In the genomic region with DNA sequence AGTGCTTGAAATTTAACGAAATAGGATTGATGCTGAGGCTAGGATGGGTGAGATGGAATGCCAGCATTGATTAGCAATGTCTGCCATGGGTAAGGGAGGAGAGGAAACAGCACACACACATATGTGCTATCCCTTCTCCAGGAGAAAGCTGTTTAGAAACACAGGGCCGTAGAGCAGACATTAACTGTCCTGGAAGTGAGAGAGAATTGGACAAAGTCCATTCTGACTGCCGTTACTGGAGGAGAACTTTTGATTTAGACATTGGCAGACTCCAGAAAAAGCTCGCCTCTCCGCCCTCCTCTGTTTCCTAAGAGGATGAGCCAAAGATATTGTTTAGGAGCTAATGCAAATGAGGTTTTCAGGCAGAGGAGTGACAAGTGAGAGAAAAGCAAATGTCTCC, we compare ENCODE assay signal across 30 cellular contexts.
"Had no signal": no experiment of that assay in that cellular context is flagged by ENCODE, and none has a peak within 500 bp of the region (broad histone marks: within the 10 kb centered on the region; RNA-seq: fewer than 3 reads in every experiment).

No MANE protein-coding gene starts in this region.

- H3K4me1 Mint-ChIP-seq: memory B cell; naive thymus-derived CD4-positive, alpha-beta T cell; stimulated activated naive B cell treated with anti-CD40 and anti-IgM and Interleukin-4, amounts not matched to agents 10 μg/mL and 1 μg/mL and 100 μg/mL, for 72 hours had no signal

- H3K27ac ChIP-seq: esophagus squamous epithelium, heart right ventricle, ovary, psoas muscle, sigmoid colon, spleen, transverse colon, upper lobe of right lung, uterus had no signal

- H3K36me3 Mint-ChIP-seq: memory B cell; stimulated activated naive B cell treated with anti-CD40 and anti-IgM and Interleukin-4, amounts not matched to agents 10 μg/mL and 1 μg/mL and 100 μg/mL, for 72 hours had no signal

- H3K36me3 ChIP-seq: esophagus squamous epithelium, heart right ventricle, ovary, sigmoid colon, spleen, thoracic aorta, transverse colon, upper lobe of right lung, uterus had no signal

- ATAC-seq: heart right ventricle; left cardiac atrium; left ventricle myocardium superior; naive thymus-derived CD4-positive, alpha-beta T cell; psoas muscle; right cardiac atrium; stimulated activated naive B cell treated with anti-CD40 and anti-IgM and Interleukin-4, amounts not matched to agents 10 μg/mL and 1 μg/mL and 100 μg/mL, for 72 hours; upper lobe of right lung had no signal

- DNase-seq: effector memory CD4-positive, alpha-beta T cell; erythroblast; esophagus squamous epithelium; foreskin melanocyte; glutamatergic neuron; heart right ventricle; hippocampal formation; left cardiac atrium; left ventricle myocardium superior; naive thymus-derived CD4-positive, alpha-beta T cell; nephron progenitor cell; nucleus accumbens; ovary; posterior cingulate gyrus; psoas muscle; right cardiac atrium; sigmoid colon; spleen; stimulated activated naive B cell treated with anti-CD40 and anti-IgM and Interleukin-4, amounts not matched to agents 10 μg/mL and 1 μg/mL and 100 μg/mL, for 72 hours; transverse colon; upper lobe of right lung; uterus had no signal

- H3K9me3 ChIP-seq: esophagus squamous epithelium, ovary, psoas muscle, sigmoid colon, thoracic aorta, transverse colon, upper lobe of right lung, uterus had no signal

- H3K27me3 ChIP-seq: esophagus squamous epithelium, heart right ventricle, ovary, sigmoid colon, transverse colon, upper lobe of right lung, uterus had no signal

- H3K9me3 Mint-ChIP-seq: dendritic cell treated with granulocyte-macrophage colony-stimulating factor and Interleukin-4, amounts not matched to agents 40 ng/mL and 50 ng/mL, for 4 days; stimulated activated naive CD8-positive, alpha-beta T cell treated with anti-CD3 and anti-CD28 coated beads, Interleukin-15, Interleukin-2, amounts not matched to agents 100 ng/mL and 50 ng/mL, for 24 hours had no signal

- H3K27me3 Mint-ChIP-seq: dendritic cell treated with granulocyte-macrophage colony-stimulating factor and Interleukin-4, amounts not matched to agents 40 ng/mL and 50 ng/mL, for 4 days had no signal

- H3K4me3 Mint-ChIP-seq: dendritic cell treated with granulocyte-macrophage colony-stimulating factor and Interleukin-4, amounts not matched to agents 40 ng/mL and 50 ng/mL, for 4 days; memory B cell; naive thymus-derived CD4-positive, alpha-beta T cell; nephron progenitor cell; stimulated activated naive B cell treated with anti-CD40 and anti-IgM and Interleukin-4, amounts not matched to agents 10 μg/mL and 1 μg/mL and 100 μg/mL, for 72 hours; stimulated activated naive CD8-positive, alpha-beta T cell treated with anti-CD3 and anti-CD28 coated beads, Interleukin-15, Interleukin-2, amounts not matched to agents 100 ng/mL and 50 ng/mL, for 24 hours had no signal

- FAIRE-seq: colon, endometrium, islet of Langerhans had no signal

- H3K27ac Mint-ChIP-seq: dendritic cell treated with granulocyte-macrophage colony-stimulating factor and Interleukin-4, amounts not matched to agents 40 ng/mL and 50 ng/mL, for 4 days; memory B cell; naive thymus-derived CD4-positive, alpha-beta T cell; nephron progenitor cell; stimulated activated naive B cell treated with anti-CD40 and anti-IgM and Interleukin-4, amounts not matched to agents 10 μg/mL and 1 μg/mL and 100 μg/mL, for 72 hours; stimulated activated naive CD8-positive, alpha-beta T cell treated with anti-CD3 and anti-CD28 coated beads, Interleukin-15, Interleukin-2, amounts not matched to agents 100 ng/mL and 50 ng/mL, for 24 hours had no signal

- H3K4me3 ChIP-seq: esophagus squamous epithelium, heart right ventricle, lung, ovary, psoas muscle, sigmoid colon, spleen, thoracic aorta, transverse colon, upper lobe of right lung, uterus had no signal

- H3K4me1 ChIP-seq: esophagus squamous epithelium, heart right ventricle, psoas muscle, spleen, transverse colon, upper lobe of right lung, uterus had no signal
